In genomic region chr2:88903744-88904353, GRCh38 we compare ENCODE assay signal across 8 cellular contexts.
DNase-seq lines count a peak whose midpoint lies in the region; ATAC-seq and TF ChIP-seq lines count a peak whose summit lies in the region.

No MANE protein-coding gene starts in this region.

- 0 to 2% (median 0%) methylated on average over 2 of the region's 2 CpGs for whole genome bisulfite sequencing in stomach, 5 donors

- no peaks in the 10 kb centered on the region for H3K4me1 ChIP-seq in stomach

- intact Hi-C loops in stomach (cut with DNase I; ENCODE audit: low total_unique reads): no loop called here

- no peak overlapping the region for H3K27ac Mint-ChIP-seq in glutamatergic neuron (ENCODE audit: unreplicated experiment)

- ATAC-seq in HG03354 (IDR thresholded peaks at IDR 0.05; ENCODE audit: poor library complexity, severe bottlenecking, unreplicated experiment): peak; percentile 85
- no peak for ATAC-seq in GM18861 (IDR thresholded peaks at IDR 0.05; ENCODE audit: unreplicated experiment)
- ATAC-seq in HG02759 (IDR thresholded peaks at IDR 0.05; ENCODE audit: unreplicated experiment): no peak

- peaks cover 3% of the 10 kb centered on the region for H3K27me3 Mint-ChIP-seq in glutamatergic neuron (ENCODE audit: unreplicated experiment)

- DNase-seq in G401 (ENCODE audit: low spot score) (peak; percentile 11), SKM-1 (lab: John Stamatoyannopoulos, UW; ENCODE audit: unreplicated experiment) (peak; percentile 85), glutamatergic neuron (no peak), stomach (no peak), MG63 (no peak)

- H3K36me3 Mint-ChIP-seq in glutamatergic neuron (ENCODE audit: unreplicated experiment): no peaks in the 10 kb centered on the region

- in situ Hi-C loops in G401 (cut with HindIII; ENCODE audit: low sequenced_read_pairs): no loop called here

- no peak overlapping the region for H3K4me3 Mint-ChIP-seq in glutamatergic neuron (ENCODE audit: unreplicated experiment)

- TF ChIP-seq POLR2A in stomach (IDR thresholded peaks at IDR 0.05): no peak

- no peaks in the 10 kb centered on the region for H3K9me3 Mint-ChIP-seq in glutamatergic neuron (ENCODE audit: unreplicated experiment)

- H3K9me3 ChIP-seq in stomach: no peaks in the 10 kb centered on the region
- no peaks in the 10 kb centered on the region for H3K9me3 ChIP-seq in MG63

- no peaks in the 10 kb centered on the region for H3K4me1 Mint-ChIP-seq in glutamatergic neuron (ENCODE audit: low read depth, unreplicated experiment)

- H3K27ac ChIP-seq in stomach: no peak overlapping the region

- TF ChIP-seq EP300 in stomach (IDR thresholded peaks at IDR 0.05): no peak

- peak; percentile 84 for TF ChIP-seq CTCF in glutamatergic neuron (IDR thresholded peaks at IDR 0.05; ENCODE audit: partially characterized antibody, unreplicated experiment)
- TF ChIP-seq CTCF in stomach (IDR thresholded peaks at IDR 0.05): peak in 5 of 7 experiments; percentile 26 to 44 (median 35)

- H3K27me3 ChIP-seq in stomach: peaks cover 0 to 15% (median 0%) of the 10 kb centered on the region in 3 donors
- H3K27me3 ChIP-seq in MG63: peaks cover 5% of the 10 kb centered on the region

- H3K4me3 ChIP-seq in stomach (no peak overlapping the region), MG63 (no peak overlapping the region)

- H3K36me3 ChIP-seq in stomach (no peaks in the 10 kb centered on the region), MG63 (no peaks in the 10 kb centered on the region)

Comparison
In these comparisons a context has a peak if more than half of its experiments do, and no peak if none do; other contexts are left out.
1. DNase-seq: peak in G401 (single experiment) and SKM-1 (single experiment); none in glutamatergic neuron (single experiment), stomach (single experiment) and MG63 (single experiment).